ENCODE assay signal across 12 cellular contexts in the genomic region with DNA sequence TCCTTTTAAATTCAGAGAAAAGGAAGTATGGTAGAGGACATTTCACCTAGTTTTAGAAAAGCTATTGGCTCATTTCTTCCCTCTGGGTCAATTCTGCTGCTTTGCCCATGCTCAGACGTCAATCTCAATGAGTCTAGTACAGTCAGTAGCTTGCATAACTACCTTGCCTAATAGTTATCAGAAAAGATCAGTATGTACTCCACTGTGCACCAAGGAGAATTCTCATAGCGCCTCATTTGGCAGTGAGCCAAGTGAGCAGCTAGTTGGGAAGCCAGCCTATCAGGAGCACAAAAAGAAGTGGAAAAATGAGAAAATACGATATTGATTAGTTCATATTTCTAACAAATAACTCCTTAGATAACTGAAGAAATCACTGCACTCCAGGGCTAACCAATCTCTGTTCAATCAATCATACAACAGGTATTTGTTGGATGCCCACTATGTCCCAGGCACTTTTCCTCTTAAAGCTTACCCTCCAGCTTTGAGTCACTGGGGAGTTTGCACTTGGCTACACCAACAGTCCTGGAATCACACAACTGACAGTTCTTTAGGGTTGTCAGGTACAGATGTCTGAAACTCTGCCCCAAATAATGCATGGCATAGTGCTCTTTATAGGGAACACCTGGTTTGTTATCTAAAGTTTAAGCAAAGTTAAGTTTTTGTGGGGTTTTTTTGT. TPM values are rescaled to one million over a fixed set of nuclear protein-coding genes. Genes with fewer than 3 reads are reported as not detected.
A peak's percentile ranks its signal among the peaks of the same experiment; 100 is the strongest.
DNase-seq lines count a peak whose midpoint lies in the region; ATAC-seq, FAIRE-seq and TF ChIP-seq lines count a peak whose summit lies in the region.
"Had no signal": no experiment of that assay in that cellular context is flagged by ENCODE, and none has a peak within 500 bp of the region (broad histone marks: within the 10 kb centered on the region; RNA-seq: fewer than 3 reads in every experiment).

No MANE protein-coding gene starts in this region.

- H3K4me2 ChIP-seq in keratinocyte (ENCODE audit: control insufficient read depth, extremely low read depth, insufficient read depth, low read depth, low read length) = no peak overlapping the region

- H3K9ac ChIP-seq in keratinocyte (ENCODE audit: control insufficient read depth, extremely low read depth, insufficient read depth, low read length) = no peak overlapping the region
- H3K9ac ChIP-seq: neural progenitor cell had no signal

- no peaks in the 10 kb centered on the region for H3K36me3 ChIP-seq in keratinocyte (ENCODE audit: control insufficient read depth in 2 of 2, extremely low read depth in 1 of 2, insufficient read depth in 2 of 2, low read length in 2 of 2)
- H3K36me3 ChIP-seq: neural progenitor cell had no signal

- no peaks in the 10 kb centered on the region for H3K9me1 ChIP-seq in keratinocyte (ENCODE audit: control insufficient read depth, extremely low read depth, insufficient read depth, low read length)

- no peak for ATAC-seq in HG02588 (IDR thresholded peaks at IDR 0.05; ENCODE audit: unreplicated experiment)
- no peak for ATAC-seq in GM18867 (IDR thresholded peaks at IDR 0.05; ENCODE audit: unreplicated experiment)
- ATAC-seq in GM21390 (IDR thresholded peaks at IDR 0.05; ENCODE audit: unreplicated experiment) = no peak
- ATAC-seq: activated CD4-positive, CD25-positive, alpha-beta regulatory T cell treated with anti-CD3 and anti-CD28 coated beads, Interleukin-2, amount 50 U/mL, for 24 hours; activated T-cell treated with anti-CD3 and anti-CD28 coated beads, Interleukin-2, amount 50 U/mL, for 4 hours had no signal

- no peaks in the 10 kb centered on the region for H4K20me1 ChIP-seq in keratinocyte (ENCODE audit: control insufficient read depth, extremely low read depth, insufficient read depth, low read length)

- TF ChIP-seq CTCF in keratinocyte (optimal IDR thresholded peaks at IDR 0.05 in 1 of 3, IDR thresholded peaks at IDR 0.05 in 1 of 3, conservative IDR thresholded peaks at IDR 0.05 in 1 of 3; ENCODE audit: extremely low read depth in 1 of 3, insufficient read depth in 2 of 3, low read length in 3 of 3) (no peak), HFFc6 (IDR thresholded peaks at IDR 0.05) (no peak)

- peaks cover 8% of the 10 kb centered on the region; the same call in 1 of the 2 replicates for H3K4me1 Mint-ChIP-seq in HFFc6 (ENCODE audit: low read depth)

- H2AFZ ChIP-seq in keratinocyte (ENCODE audit: control insufficient read depth, low read length) = no peak overlapping the region

- FAIRE-seq in keratinocyte (lab: Jason Lieb, UNC) = peak; percentile 34

- no peak overlapping the region for H3K4me3 Mint-ChIP-seq in HFFc6
- H3K4me3 Mint-ChIP-seq: activated T-cell treated with anti-CD3 and anti-CD28 coated beads, Interleukin-2, amount 50 U/mL, for 4 hours; brain; neural progenitor cell had no signal

- no peak overlapping the region for H3K27ac ChIP-seq in keratinocyte (ENCODE audit: control insufficient read depth, insufficient read depth, low read length)
- H3K27ac ChIP-seq: neural progenitor cell had no signal

- dilution Hi-C loops in keratinocyte (cut with MboI; ENCODE audit: extremely low pct_ligation_motif_present, low sequenced_read_pairs) = no loop called here

- H3K27ac Mint-ChIP-seq in HFFc6 = no peak overlapping the region
- H3K27ac Mint-ChIP-seq: neural progenitor cell had no signal

- no peak for TF ChIP-seq EP300 in Ishikawa (IDR thresholded peaks at IDR 0.05; ENCODE audit: borderline replicate concordance)

- no peaks in the 10 kb centered on the region for H3K4me1 ChIP-seq in keratinocyte (ENCODE audit: control insufficient read depth, extremely low read depth, insufficient read depth, low read length)

- no peaks in the 10 kb centered on the region for H3K9me3 ChIP-seq in keratinocyte (ENCODE audit: control insufficient read depth, low read depth, low read length)

- TF ChIP-seq RAD21 in Ishikawa (IDR thresholded peaks at IDR 0.05; ENCODE audit: low read depth) = no peak

- H3K27me3 ChIP-seq in keratinocyte (ENCODE audit: control insufficient read depth, extremely low read depth, insufficient read depth, low read length) = no peaks in the 10 kb centered on the region
- H3K27me3 ChIP-seq: neural progenitor cell had no signal

- no peaks in the 10 kb centered on the region for H3K9me3 Mint-ChIP-seq in HFFc6
- H3K9me3 Mint-ChIP-seq: activated T-cell treated with anti-CD3 and anti-CD28 coated beads, Interleukin-2, amount 50 U/mL, for 4 hours; brain; neural progenitor cell had no signal

- no peaks in the 10 kb centered on the region for H3K36me3 Mint-ChIP-seq in HFFc6 (ENCODE audit: low read depth)
- H3K36me3 Mint-ChIP-seq: brain, neural progenitor cell had no signal

- DNase-seq in Ammon's horn (ENCODE audit: low spot score) = peak; percentile 16
- peak; percentile 98 for DNase-seq in amniotic epithelial cell (ENCODE audit: low read depth)
- no peak for DNase-seq in keratinocyte (ENCODE audit: low read depth, low spot score)
- no peak for DNase-seq in HFFc6
- DNase-seq: activated T-cell treated with anti-CD3 and anti-CD28 coated beads, Interleukin-2, amount 50 U/mL, for 4 hours had no signal

- H3K4me3 ChIP-seq in keratinocyte (ENCODE audit: control insufficient read depth in 2 of 3, extremely low read depth in 1 of 3, insufficient read depth in 2 of 3, low read depth in 1 of 3, low read length in 3 of 3) = no peak overlapping the region
- H3K4me3 ChIP-seq: neural progenitor cell had no signal

- peaks cover 5% of the 10 kb centered on the region; the same call in 1 of the 2 replicates for H3K27me3 Mint-ChIP-seq in HFFc6 (ENCODE audit: insufficient read depth)
- H3K27me3 Mint-ChIP-seq: brain had no signal

- H3K79me2 ChIP-seq in keratinocyte (ENCODE audit: control insufficient read depth, insufficient read depth, low read length) = no peaks in the 10 kb centered on the region

TF ChIP-seq in Ishikawa, 13 proteins besides CTCF, POLR2A, EP300 and RAD21:
- TF ChIP-seq NFIC (IDR thresholded peaks at IDR 0.05) (peak; percentile 73), TEAD4 (IDR thresholded peaks at IDR 0.05) (no peak), CEBPB (IDR thresholded peaks at IDR 0.05) (no peak)
TF ChIP-seq in Ishikawa: peak in this region for 1.

RNA-seq across cellular contexts. Expression of a gene that starts 50.2 kb away (rescaled TPM):
- polyA plus RNA-seq in keratinocyte = 168 to 266 TPM (median 248 TPM) in 3 replicates
- 29.8 TPM for polyA plus RNA-seq in keratinocyte (2011; ENCODE audit: low read depth)
- 219 and 325 TPM in 2 replicates for polyA plus RNA-seq in keratinocyte (2011; cell fraction: cytosol; rRNA removed)
- 141 and 154 TPM in 2 replicates for polyA plus RNA-seq in keratinocyte (2011; cell fraction: nucleus; rRNA removed)
- 182 and 191 TPM in 2 replicates for polyA plus RNA-seq in keratinocyte (2012; ENCODE audit: low replicate concordance)
- 171 to 272 TPM (median 269 TPM) in 3 replicates for polyA minus RNA-seq in keratinocyte
- 241 TPM for polyA minus RNA-seq in keratinocyte (2011; cell fraction: cytosol; rRNA and poly(A)+ RNA removed)
- 50.6 and 68.3 TPM in 2 replicates for polyA minus RNA-seq in keratinocyte (2011; cell fraction: nucleus; rRNA and poly(A)+ RNA removed)
- total RNA-seq in HFFc6 (2021; fragmentation: NEBNext Ultra II Directional; extraction: Animal tissue kit (Norgen Biotek cat#: 25700)) = 1,000 to 10,000 TPM in 2 of 6 experiments, 100 to 1,000 TPM in 4; 527 to 1,396 (median 553) TPM

Comparison
In these comparisons a context has a peak if more than half of its experiments do, and no peak if none do; other contexts are left out.
1. DNase-seq: peak in Ammon's horn (single experiment) and amniotic epithelial cell (single experiment); none in keratinocyte (single experiment) and HFFc6 (single experiment).